Comparison of ENCODE assay signal across 20 cellular contexts in genomic region chr3:99407257-99407656, GRCh38.
DNase-seq lines count a peak whose midpoint lies in the region; ATAC-seq and TF ChIP-seq lines count a peak whose summit lies in the region.
"Had no signal": no experiment of that assay in that cellular context is flagged by ENCODE, and none has a peak within 500 bp of the region (broad histone marks: within the 10 kb centered on the region; RNA-seq: fewer than 3 reads in every experiment).

No MANE protein-coding gene starts in this region.

- no peak overlapping the region for H3K9ac ChIP-seq in trophoblast cell (ENCODE audit: low read length)

- H3K36me3 Mint-ChIP-seq in chondrocyte (ENCODE audit: low read depth) = peaks cover 29% of the 10 kb centered on the region
- no peaks in the 10 kb centered on the region for H3K36me3 Mint-ChIP-seq in activated T-helper 17 cell treated with anti-CD3 and anti-CD28 coated beads, Interleukin-2, amount 50 U/mL, for 72 hours (ENCODE audit: low read depth)
- H3K36me3 Mint-ChIP-seq: activated naive CD8-positive, alpha-beta T cell; CD8-positive, alpha-beta memory T cell; immature natural killer cell; natural killer cell treated with Interleukin-12 subunit alpha and Interleukin-12 subunit beta and Interleukin-15 and Interleukin-18, amount 100 ng/mL, for 72 hours had no signal

- no peak overlapping the region for H3K4ac ChIP-seq in trophoblast cell (ENCODE audit: low read depth, low read length)

- H3K9me3 ChIP-seq in trophoblast cell (ENCODE audit: insufficient read depth, low read depth, low read length) = no peaks in the 10 kb centered on the region

- no peak overlapping the region for H2AK5ac ChIP-seq in trophoblast cell (ENCODE audit: low read length)

- H3K23ac ChIP-seq in trophoblast cell (ENCODE audit: low read length) = no peak overlapping the region

- no peaks in the 10 kb centered on the region for H3K79me1 ChIP-seq in trophoblast cell (ENCODE audit: low read length)

- peak overlapping the region; percentile 52 for H3K27ac Mint-ChIP-seq in chondrocyte (ENCODE audit: unreplicated experiment)
- no peak overlapping the region for H3K27ac Mint-ChIP-seq in activated T-helper 17 cell treated with anti-CD3 and anti-CD28 coated beads, Interleukin-2, amount 50 U/mL, for 72 hours
- H3K27ac Mint-ChIP-seq: activated naive CD8-positive, alpha-beta T cell; activated T-cell treated with anti-CD3 and anti-CD28 coated beads, Interleukin-2, amount 50 U/mL, for 24 hours; CD8-positive, alpha-beta memory T cell; immature natural killer cell; natural killer cell treated with Interleukin-12 subunit alpha and Interleukin-12 subunit beta and Interleukin-15 and Interleukin-18, amount 100 ng/mL, for 72 hours had no signal

- no peak for TF ChIP-seq CTCF in chondrocyte (IDR thresholded peaks at IDR 0.05)
- no peak for TF ChIP-seq CTCF in dorsolateral prefrontal cortex (IDR thresholded peaks at IDR 0.05 in 54 of 56, conservative IDR thresholded peaks at IDR 0.05 in 2 of 56; ENCODE audit: low read depth in 1 of 56, partially characterized antibody in 56 of 56)

- DNase-seq in EL = peak; percentile 45
- no peak for DNase-seq in chondrocyte (ENCODE audit: low spot score)
- no peak for DNase-seq in trophoblast cell
- no peak for DNase-seq in dorsolateral prefrontal cortex
- DNase-seq: activated T-cell treated with anti-CD3 and anti-CD28 coated beads, Interleukin-2, amount 50 U/mL, for 24 hours; CD8-positive, alpha-beta memory T cell; glutamatergic neuron; H7; immature natural killer cell; mammary epithelial cell; NCI-H1436 treated with DMSO at 0.1 percent for 48 hours; stimulated activated naive CD4-positive, alpha-beta T cell had no signal

- H2AFZ ChIP-seq in trophoblast cell (ENCODE audit: insufficient read depth, low read length, poor library complexity) = no peak overlapping the region

- no peak overlapping the region for H4K12ac ChIP-seq in trophoblast cell (ENCODE audit: low read depth, low read length)

- H2BK120ac ChIP-seq in trophoblast cell (ENCODE audit: insufficient read depth, low read length, poor library complexity) = no peak overlapping the region

- H3K4me1 Mint-ChIP-seq in chondrocyte (ENCODE audit: low read depth) = peaks cover 57% of the 10 kb centered on the region
- H3K4me1 Mint-ChIP-seq in activated T-helper 17 cell treated with anti-CD3 and anti-CD28 coated beads, Interleukin-2, amount 50 U/mL, for 72 hours = no peaks in the 10 kb centered on the region
- H3K4me1 Mint-ChIP-seq: immature natural killer cell had no signal

- no peak overlapping the region for H2BK12ac ChIP-seq in trophoblast cell (ENCODE audit: low read length)

- H4K8ac ChIP-seq in trophoblast cell (ENCODE audit: low read depth, low read length) = no peak overlapping the region

- H4K91ac ChIP-seq in trophoblast cell (ENCODE audit: low read depth, low read length) = no peak overlapping the region

- intact Hi-C loops in dorsolateral prefrontal cortex (cut with DNase I) = no loop called here

- H3K4me3 Mint-ChIP-seq in chondrocyte (ENCODE audit: unreplicated experiment) = no peak overlapping the region
- H3K4me3 Mint-ChIP-seq in activated T-helper 17 cell treated with anti-CD3 and anti-CD28 coated beads, Interleukin-2, amount 50 U/mL, for 72 hours = no peak overlapping the region
- H3K4me3 Mint-ChIP-seq: activated naive CD8-positive, alpha-beta T cell; activated T-cell treated with anti-CD3 and anti-CD28 coated beads, Interleukin-2, amount 50 U/mL, for 24 hours; CD8-positive, alpha-beta memory T cell; immature natural killer cell; natural killer cell treated with Interleukin-12 subunit alpha and Interleukin-12 subunit beta and Interleukin-15 and Interleukin-18, amount 100 ng/mL, for 72 hours had no signal

- H3K18ac ChIP-seq in trophoblast cell (ENCODE audit: low read length) = no peak overlapping the region

- H3K36me3 ChIP-seq in trophoblast cell (ENCODE audit: control insufficient read depth in 1 of 2, insufficient read depth in 2 of 2, low read length in 2 of 2) = no peaks in the 10 kb centered on the region

- H2BK5ac ChIP-seq in trophoblast cell (ENCODE audit: low read depth, low read length, poor library complexity) = no peak overlapping the region

- WGBS in trophoblast cell (ENCODE audit: extremely low coverage, insufficient coverage, insufficient read length) = no CpG with 5 or more reads among the region's 4 CpGs

- no peaks in the 10 kb centered on the region for H3K79me2 ChIP-seq in trophoblast cell (ENCODE audit: control insufficient read depth, insufficient read depth, low read length, poor library complexity)

- ATAC-seq in GM19463 (IDR thresholded peaks at IDR 0.05; ENCODE audit: unreplicated experiment) = peak; percentile 45
- ATAC-seq in HG02885 (IDR thresholded peaks at IDR 0.05; ENCODE audit: poor library complexity, unreplicated experiment) = peak; percentile 52
- ATAC-seq in activated T-helper 17 cell treated with anti-CD3 and anti-CD28 coated beads, Interleukin-2, amount 50 U/mL, for 72 hours (replicated peaks) = no peak
- no peak for ATAC-seq in GM21526 (IDR thresholded peaks at IDR 0.05; ENCODE audit: low FRiP score, unreplicated experiment)
- ATAC-seq: esophagus mucosa, Panc1 had no signal

- no peaks in the 10 kb centered on the region for H3K4me1 ChIP-seq in trophoblast cell (ENCODE audit: control insufficient read depth in 1 of 2, insufficient read depth in 2 of 2, low read length in 2 of 2)

- no peaks in the 10 kb centered on the region for H3K27me3 ChIP-seq in trophoblast cell (ENCODE audit: insufficient read depth, low read length)
- H3K27me3 ChIP-seq in dorsolateral prefrontal cortex = peaks cover 0 to 7% (median 0%) of the 10 kb centered on the region in 45 donors

- no peaks in the 10 kb centered on the region for H3K27me3 Mint-ChIP-seq in chondrocyte (ENCODE audit: low read depth)
- no peaks in the 10 kb centered on the region for H3K27me3 Mint-ChIP-seq in activated T-helper 17 cell treated with anti-CD3 and anti-CD28 coated beads, Interleukin-2, amount 50 U/mL, for 72 hours
- H3K27me3 Mint-ChIP-seq: activated naive CD8-positive, alpha-beta T cell; activated T-cell treated with anti-CD3 and anti-CD28 coated beads, Interleukin-2, amount 50 U/mL, for 24 hours; CD8-positive, alpha-beta memory T cell; natural killer cell treated with Interleukin-12 subunit alpha and Interleukin-12 subunit beta and Interleukin-15 and Interleukin-18, amount 100 ng/mL, for 72 hours had no signal

- H3K27ac ChIP-seq in trophoblast cell (ENCODE audit: low read depth, low read length) (no peak overlapping the region), dorsolateral prefrontal cortex (no peak overlapping the region)

- no peak overlapping the region for H3K14ac ChIP-seq in trophoblast cell (ENCODE audit: low read length)

- H3K9me3 Mint-ChIP-seq in chondrocyte (ENCODE audit: low read depth) = peaks cover 17% of the 10 kb centered on the region
- peaks cover 3% of the 10 kb centered on the region for H3K9me3 Mint-ChIP-seq in activated T-helper 17 cell treated with anti-CD3 and anti-CD28 coated beads, Interleukin-2, amount 50 U/mL, for 72 hours

- H3K4me3 ChIP-seq in trophoblast cell (ENCODE audit: low read depth, low read length) (no peak overlapping the region), dorsolateral prefrontal cortex (no peak overlapping the region)

- no peak overlapping the region for H3K4me2 ChIP-seq in trophoblast cell (ENCODE audit: low read length)

Comparison
In these comparisons a context has a peak if more than half of its experiments do, and no peak if none do; other contexts are left out.
1. ATAC-seq: peak in GM19463 (single experiment) and HG02885 (single experiment); none in activated T-helper 17 cell treated with anti-CD3 and anti-CD28 coated beads, Interleukin-2, amount 50 U/mL, for 72 hours (single experiment) and GM21526 (single experiment).